19 cellular contexts compared by ENCODE assay signal in genomic region chr17:47317119-47317518, GRCh38. TPM values are rescaled to one million over a fixed set of nuclear protein-coding genes. Genes with fewer than 3 reads are reported as not detected.
DNase-seq lines count a peak whose midpoint lies in the region; ATAC-seq and TF ChIP-seq lines count a peak whose summit lies in the region.
"Had no signal": no experiment of that assay in that cellular context is flagged by ENCODE, and none has a peak within 500 bp of the region (broad histone marks: within the 10 kb centered on the region; RNA-seq: fewer than 3 reads in every experiment).

No MANE protein-coding gene starts in this region.

- DNase-seq in NCI-H82 (lab: John Stamatoyannopoulos, UW) (peak; percentile 31), NCI-H82 treated with DMSO at 0.1 percent for 48 hours (lab: John Stamatoyannopoulos, UW; ENCODE audit: unreplicated experiment) (no peak), cardiac fibroblast (ENCODE audit: low read depth in 2 of 2) (peak; percentile 44 to 53), iris pigment epithelial cell (ENCODE audit: low read depth) (peak; percentile 41), thyroid gland (no peak)
- DNase-seq in activated naive CD4-positive, alpha-beta T cell treated with anti-CD3 and anti-CD28 coated beads, Interleukin-2, amount 50 U/mL, for 16 hours, result no peak
- DNase-seq: activated CD4-positive, alpha-beta T cell treated with anti-CD3 and anti-CD28 coated beads for 48 hours; activated effector memory CD4-positive, alpha-beta T cell treated with anti-CD3 and anti-CD28 coated beads, Interleukin-2, amount 50 U/mL, for 16 hours; body of pancreas; CD4-positive, CD25-positive, alpha-beta regulatory T cell; glutamatergic neuron; H7; NCI-H146; substantia nigra; SW 1271 had no signal

- intact Hi-C loops in thyroid gland (cut with DNase I), result loop anchor here (5.0 kb wide), 1 partner anchor 90 kb away; no protein-coding TSS in a partner anchor

- ATAC-seq in GM21381 (IDR thresholded peaks at IDR 0.05; ENCODE audit: unreplicated experiment) (no peak), GM18868 (IDR thresholded peaks at IDR 0.05; ENCODE audit: unreplicated experiment) (no peak)
- ATAC-seq: body of pancreas had no signal

- H3K9me3 ChIP-seq in thyroid gland, result no peaks in the 10 kb centered on the region
- H3K9me3 ChIP-seq: body of pancreas had no signal

- TF ChIP-seq POLR2A in thyroid gland (IDR thresholded peaks at IDR 0.05), result no peak

- H3K4me1 ChIP-seq in thyroid gland, result peaks cover 0 to 3% of the 10 kb centered on the region in 2 donors
- H3K4me1 ChIP-seq: body of pancreas had no signal

- no peak for TF ChIP-seq CTCF in cardiac fibroblast (IDR thresholded peaks at IDR 0.05; ENCODE audit: low read depth, low read length)
- TF ChIP-seq CTCF in thyroid gland (IDR thresholded peaks at IDR 0.05), result no peak

- H3K36me3 ChIP-seq in thyroid gland, result no peaks in the 10 kb centered on the region

- 80 to 83% methylated on average over 2 of the region's 2 CpGs for WGBS in thyroid gland, 2 donors

- peak overlapping the region in 2 of 3 donors; percentile 15 to 35 for H3K27ac ChIP-seq in thyroid gland
- H3K27ac ChIP-seq: 22Rv1, body of pancreas had no signal

- H3K27me3 ChIP-seq in thyroid gland, result no peaks in the 10 kb centered on the region
- H3K27me3 ChIP-seq: body of pancreas had no signal

- H3K4me3 ChIP-seq in cardiac fibroblast (replicated peaks in 1 of 2; ENCODE audit: low read depth in 2 of 2, low read length in 2 of 2), result no peak overlapping the region
- no peak overlapping the region for H3K4me3 ChIP-seq in thyroid gland (replicated peaks in 1 of 3)
- H3K4me3 ChIP-seq: body of pancreas, lung had no signal

RNA-seq across cellular contexts. Expression of gene EFCAB13, which starts 6.6 kb away (rescaled TPM):
- 10 to 100 TPM; 26.5 to 94.1 (median 48.1) TPM for total RNA-seq in thyroid gland

Comparison
In these comparisons a context has a peak if more than half of its experiments do, and no peak if none do; other contexts are left out.
1. DNase-seq: peak in NCI-H82 (single experiment), cardiac fibroblast (2 of 2) and iris pigment epithelial cell (single experiment); none in NCI-H82 treated with DMSO at 0.1 percent for 48 hours (single experiment), thyroid gland (0 of 2) and activated naive CD4-positive, alpha-beta T cell treated with anti-CD3 and anti-CD28 coated beads, Interleukin-2, amount 50 U/mL, for 16 hours (single experiment).